ENCODE assay signal across 8 cellular contexts in the genomic region with DNA sequence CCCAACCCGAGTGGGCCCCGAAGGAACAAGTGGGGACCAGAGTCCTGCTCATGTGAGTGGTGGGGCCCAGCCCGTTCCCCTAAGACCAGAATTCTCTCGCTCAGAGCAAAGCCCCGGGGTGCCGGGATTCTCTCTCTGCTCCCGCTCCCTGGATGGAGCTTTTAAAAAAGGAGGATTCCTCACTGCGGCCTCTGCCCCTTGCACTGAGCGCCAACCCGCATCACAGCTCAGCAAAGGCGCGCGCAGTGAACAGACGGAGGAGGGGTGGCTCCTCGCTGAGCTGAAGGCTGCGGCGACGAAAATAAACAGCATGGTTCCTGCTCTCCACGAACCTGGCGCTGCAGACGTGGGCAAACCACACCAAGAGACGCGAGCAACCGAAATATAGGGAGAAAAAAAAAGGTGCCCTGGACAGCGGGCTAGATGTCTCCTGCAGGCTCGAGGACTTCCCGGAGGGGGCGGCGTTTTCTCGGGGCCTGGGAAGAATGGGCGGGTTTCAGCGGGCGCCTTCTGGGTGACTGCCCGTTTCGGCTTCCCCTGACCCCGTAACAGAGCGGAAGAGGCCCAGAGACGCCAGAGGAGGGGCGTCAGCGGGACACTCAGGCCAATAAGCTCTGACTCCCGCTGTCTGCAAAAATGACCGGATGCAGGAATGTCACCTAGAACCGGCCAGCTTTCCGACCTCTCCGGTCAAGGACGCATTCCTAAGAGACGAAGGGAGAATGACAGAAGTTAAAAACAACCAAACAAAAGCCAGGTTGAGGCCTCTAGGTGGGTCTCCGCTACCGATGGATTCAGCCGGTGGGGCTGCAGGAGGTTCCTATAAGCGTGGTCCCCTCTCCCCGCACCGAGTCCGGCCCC. TPM values are rescaled to one million over a fixed set of nuclear protein-coding genes. Genes with fewer than 3 reads are reported as not detected.
DNase-seq lines count a peak whose midpoint lies in the region; ATAC-seq and TF ChIP-seq lines count a peak whose summit lies in the region.

No MANE protein-coding gene starts in this region.

- H3K4me1 Mint-ChIP-seq in activated CD8-positive, alpha-beta T cell treated with anti-CD3 and anti-CD28 coated beads for 36 hours (ENCODE audit: low read depth): peaks cover 8% of the 10 kb centered on the region
- peaks cover 15% of the 10 kb centered on the region for H3K4me1 Mint-ChIP-seq in endothelial cell (ENCODE audit: unreplicated experiment)

- H2AFZ ChIP-seq in ACC112 (ENCODE audit: low read length, unreplicated experiment): peak overlapping the region; percentile 79

- POLR2A ChIA-PET in activated CD8-positive, alpha-beta T cell treated with anti-CD3 and anti-CD28 coated beads for 36 hours (lab: Charles Lee): interaction anchor here (0.6 to 1.6 kb wide), 5 partner anchors 9 to 843 kb away, joined by 3 to 7 read pairs (median 3); partner anchors contain the start of gene ADAM17

- DNase-seq in activated CD8-positive, alpha-beta T cell treated with anti-CD3 and anti-CD28 coated beads for 36 hours: peak; percentile 34
- DNase-seq in endothelial cell (ENCODE audit: low spot score): peak; percentile 47
- DNase-seq in medulla oblongata (ENCODE audit: extremely low spot score): peak; percentile 59
- peak; percentile 11 to 61 (median 28) for DNase-seq in stimulated activated naive CD4-positive, alpha-beta T cell (lab: John Stamatoyannopoulos, UW)
- DNase-seq in NCI-H1436 treated with DMSO at 0.1 percent for 48 hours (lab: John Stamatoyannopoulos, UW): no peak

- H3K79me2 ChIP-seq in ACC112 (ENCODE audit: control insufficient read depth, insufficient read depth, low read length, unreplicated experiment): peaks cover 13% of the 10 kb centered on the region

- peaks cover 2% of the 10 kb centered on the region for H3K27me3 Mint-ChIP-seq in activated CD8-positive, alpha-beta T cell treated with anti-CD3 and anti-CD28 coated beads for 36 hours
- peaks cover 18% of the 10 kb centered on the region for H3K27me3 Mint-ChIP-seq in endothelial cell (ENCODE audit: unreplicated experiment)

- H3K36me3 ChIP-seq in ACC112 (ENCODE audit: insufficient read depth, low read length): no peaks in the 10 kb centered on the region

- H3K36me3 Mint-ChIP-seq in activated CD8-positive, alpha-beta T cell treated with anti-CD3 and anti-CD28 coated beads for 36 hours (ENCODE audit: low read depth): peaks cover 4% of the 10 kb centered on the region
- H3K36me3 Mint-ChIP-seq in endothelial cell (ENCODE audit: low read depth, unreplicated experiment): peaks cover 19% of the 10 kb centered on the region

- TF ChIP-seq CTCF in activated CD8-positive, alpha-beta T cell treated with anti-CD3 and anti-CD28 coated beads for 36 hours (IDR thresholded peaks at IDR 0.05): no peak
- no peak for TF ChIP-seq CTCF in endothelial cell (IDR thresholded peaks at IDR 0.05; ENCODE audit: unreplicated experiment)

- no peaks in the 10 kb centered on the region for H3K9me3 Mint-ChIP-seq in activated CD8-positive, alpha-beta T cell treated with anti-CD3 and anti-CD28 coated beads for 36 hours
- no peaks in the 10 kb centered on the region for H3K9me3 Mint-ChIP-seq in endothelial cell (ENCODE audit: unreplicated experiment)

- peak overlapping the region; percentile 79 for H3K27ac ChIP-seq in ACC112 (ENCODE audit: low read depth, low read length)

- peak overlapping the region; percentile 71 for H3K4me3 Mint-ChIP-seq in activated CD8-positive, alpha-beta T cell treated with anti-CD3 and anti-CD28 coated beads for 36 hours
- H3K4me3 Mint-ChIP-seq in endothelial cell (ENCODE audit: unreplicated experiment): peak overlapping the region; percentile 89

- peaks cover 10% of the 10 kb centered on the region for H3K4me1 ChIP-seq in ACC112 (ENCODE audit: control insufficient read depth, insufficient read depth, low read length, unreplicated experiment)

- ATAC-seq in HG03460 (IDR thresholded peaks at IDR 0.05; ENCODE audit: unreplicated experiment): peak; percentile 3
- ATAC-seq in activated CD8-positive, alpha-beta T cell treated with anti-CD3 and anti-CD28 coated beads for 36 hours: no peak
- ATAC-seq in HG03439 (IDR thresholded peaks at IDR 0.05; ENCODE audit: unreplicated experiment): no peak

- CTCF ChIA-PET in activated CD8-positive, alpha-beta T cell treated with anti-CD3 and anti-CD28 coated beads for 36 hours (lab: Charles Lee): interaction anchor here (0.7 to 8.9 kb wide), 5 partner anchors 11 to 229 kb away, joined by 3 to 82 read pairs (median 4); no protein-coding TSS in a partner anchor

- H3K4me3 ChIP-seq in ACC112 (ENCODE audit: low read depth, low read length): peak overlapping the region; percentile 76

- intact Hi-C loops in activated CD8-positive, alpha-beta T cell treated with anti-CD3 and anti-CD28 coated beads for 36 hours (cut with micrococcal nuclease): no loop called here

- peak overlapping the region; percentile 83 for H3K27ac Mint-ChIP-seq in activated CD8-positive, alpha-beta T cell treated with anti-CD3 and anti-CD28 coated beads for 36 hours
- peak overlapping the region; percentile 72 for H3K27ac Mint-ChIP-seq in endothelial cell (ENCODE audit: unreplicated experiment)

- H3K27me3 ChIP-seq in ACC112 (ENCODE audit: insufficient read depth, low read length): no peaks in the 10 kb centered on the region

RNA-seq across cellular contexts. Expression of gene KLF11, which starts 0.8 kb away (rescaled TPM):
- total RNA-seq in activated CD8-positive, alpha-beta T cell treated with anti-CD3 and anti-CD28 coated beads for 36 hours: 1 to 10 TPM; 2.9 to 3.5 TPM
- 8.2 TPM for total RNA-seq in endothelial cell (ENCODE audit: unreplicated experiment)

RNA-seq across cellular contexts. Expression of gene CYS1, which starts 37.7 kb away (rescaled TPM):
- under 1 TPM; 0.11 to 0.32 TPM for total RNA-seq in activated CD8-positive, alpha-beta T cell treated with anti-CD3 and anti-CD28 coated beads for 36 hours
- total RNA-seq in endothelial cell (ENCODE audit: unreplicated experiment): 7.3 TPM
